2 cellular contexts compared by ENCODE assay signal in the genomic region with DNA sequence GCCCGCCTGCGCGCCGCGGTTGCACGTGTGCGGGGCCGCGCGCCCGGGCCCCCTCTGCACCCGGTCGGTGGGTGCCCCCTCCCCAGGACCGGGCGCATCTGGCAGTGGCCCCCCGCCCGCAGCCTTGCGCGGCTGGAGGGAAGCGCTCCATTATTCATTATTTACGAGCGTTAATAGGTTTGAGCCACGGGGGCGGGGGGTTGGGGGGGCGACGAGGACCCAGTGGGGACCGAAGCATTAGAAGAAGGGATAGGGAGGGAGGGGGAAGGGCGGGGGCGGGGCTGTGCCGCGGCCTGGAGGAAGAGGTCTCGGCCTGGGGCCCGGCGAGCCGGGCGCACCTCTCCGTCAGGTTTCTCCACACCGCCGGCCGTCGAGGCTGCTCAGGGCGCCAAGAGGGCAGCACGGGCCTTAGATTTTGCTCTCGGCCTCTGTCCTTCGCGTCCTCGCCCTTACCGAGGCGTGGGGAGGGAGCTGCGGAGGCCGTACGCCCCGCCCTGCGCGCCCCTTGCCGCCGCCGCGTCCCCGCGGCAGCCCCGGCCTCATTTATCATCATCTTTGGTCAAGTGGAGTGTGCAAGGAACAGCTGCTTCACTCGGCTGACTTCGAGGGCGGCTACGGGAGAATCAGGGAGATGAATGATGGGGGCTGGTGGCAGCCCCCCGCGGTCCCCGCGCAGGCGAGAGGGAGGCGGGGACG.
TF ChIP-seq lines count a peak whose summit lies in the region.

No MANE protein-coding gene starts in this region.

TF ChIP-seq in SK-N-SH, 30 proteins besides CTCF, POLR2A, EP300 and RAD21 (continued from another document):
- TF ChIP-seq, protein P1, sequence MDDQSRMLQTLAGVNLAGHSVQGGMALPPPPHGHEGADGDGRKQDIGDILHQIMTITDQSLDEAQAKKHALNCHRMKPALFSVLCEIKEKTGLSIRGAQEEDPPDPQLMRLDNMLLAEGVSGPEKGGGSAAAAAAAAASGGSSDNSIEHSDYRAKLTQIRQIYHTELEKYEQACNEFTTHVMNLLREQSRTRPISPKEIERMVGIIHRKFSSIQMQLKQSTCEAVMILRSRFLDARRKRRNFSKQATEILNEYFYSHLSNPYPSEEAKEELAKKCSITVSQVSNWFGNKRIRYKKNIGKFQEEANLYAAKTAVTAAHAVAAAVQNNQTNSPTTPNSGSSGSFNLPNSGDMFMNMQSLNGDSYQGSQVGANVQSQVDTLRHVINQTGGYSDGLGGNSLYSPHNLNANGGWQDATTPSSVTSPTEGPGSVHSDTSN (IDR thresholded peaks at IDR 0.05) = no peak

TF ChIP-seq in SK-N-SH treated with all-trans-retinoic acid at 6 μM for 48 hours, 23 proteins besides CTCF, POLR2A, EP300 and RAD21 (continued from another document):
- TF ChIP-seq, protein P2, sequence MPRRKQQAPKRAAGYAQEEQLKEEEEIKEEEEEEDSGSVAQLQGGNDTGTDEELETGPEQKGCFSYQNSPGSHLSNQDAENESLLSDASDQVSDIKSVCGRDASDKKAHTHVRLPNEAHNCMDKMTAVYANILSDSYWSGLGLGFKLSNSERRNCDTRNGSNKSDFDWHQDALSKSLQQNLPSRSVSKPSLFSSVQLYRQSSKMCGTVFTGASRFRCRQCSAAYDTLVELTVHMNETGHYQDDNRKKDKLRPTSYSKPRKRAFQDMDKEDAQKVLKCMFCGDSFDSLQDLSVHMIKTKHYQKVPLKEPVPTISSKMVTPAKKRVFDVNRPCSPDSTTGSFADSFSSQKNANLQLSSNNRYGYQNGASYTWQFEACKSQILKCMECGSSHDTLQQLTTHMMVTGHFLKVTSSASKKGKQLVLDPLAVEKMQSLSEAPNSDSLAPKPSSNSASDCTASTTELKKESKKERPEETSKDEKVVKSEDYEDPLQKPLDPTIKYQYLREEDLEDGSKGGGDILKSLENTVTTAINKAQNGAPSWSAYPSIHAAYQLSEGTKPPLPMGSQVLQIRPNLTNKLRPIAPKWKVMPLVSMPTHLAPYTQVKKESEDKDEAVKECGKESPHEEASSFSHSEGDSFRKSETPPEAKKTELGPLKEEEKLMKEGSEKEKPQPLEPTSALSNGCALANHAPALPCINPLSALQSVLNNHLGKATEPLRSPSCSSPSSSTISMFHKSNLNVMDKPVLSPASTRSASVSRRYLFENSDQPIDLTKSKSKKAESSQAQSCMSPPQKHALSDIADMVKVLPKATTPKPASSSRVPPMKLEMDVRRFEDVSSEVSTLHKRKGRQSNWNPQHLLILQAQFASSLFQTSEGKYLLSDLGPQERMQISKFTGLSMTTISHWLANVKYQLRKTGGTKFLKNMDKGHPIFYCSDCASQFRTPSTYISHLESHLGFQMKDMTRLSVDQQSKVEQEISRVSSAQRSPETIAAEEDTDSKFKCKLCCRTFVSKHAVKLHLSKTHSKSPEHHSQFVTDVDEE (CRISPR knock-in tag; IDR thresholded peaks at IDR 0.05) = no peak
- TF ChIP-seq GLIS3 (CRISPR knock-in tag; IDR thresholded peaks at IDR 0.05) = no peak
- no peak for TF ChIP-seq ZNF565 (CRISPR knock-in tag; conservative IDR thresholded peaks at IDR 0.05; ENCODE audit: low read depth)
- TF ChIP-seq BACH2 (CRISPR knock-in tag; IDR thresholded peaks at IDR 0.05; ENCODE audit: borderline replicate concordance) = no peak
- TF ChIP-seq, protein P3, sequence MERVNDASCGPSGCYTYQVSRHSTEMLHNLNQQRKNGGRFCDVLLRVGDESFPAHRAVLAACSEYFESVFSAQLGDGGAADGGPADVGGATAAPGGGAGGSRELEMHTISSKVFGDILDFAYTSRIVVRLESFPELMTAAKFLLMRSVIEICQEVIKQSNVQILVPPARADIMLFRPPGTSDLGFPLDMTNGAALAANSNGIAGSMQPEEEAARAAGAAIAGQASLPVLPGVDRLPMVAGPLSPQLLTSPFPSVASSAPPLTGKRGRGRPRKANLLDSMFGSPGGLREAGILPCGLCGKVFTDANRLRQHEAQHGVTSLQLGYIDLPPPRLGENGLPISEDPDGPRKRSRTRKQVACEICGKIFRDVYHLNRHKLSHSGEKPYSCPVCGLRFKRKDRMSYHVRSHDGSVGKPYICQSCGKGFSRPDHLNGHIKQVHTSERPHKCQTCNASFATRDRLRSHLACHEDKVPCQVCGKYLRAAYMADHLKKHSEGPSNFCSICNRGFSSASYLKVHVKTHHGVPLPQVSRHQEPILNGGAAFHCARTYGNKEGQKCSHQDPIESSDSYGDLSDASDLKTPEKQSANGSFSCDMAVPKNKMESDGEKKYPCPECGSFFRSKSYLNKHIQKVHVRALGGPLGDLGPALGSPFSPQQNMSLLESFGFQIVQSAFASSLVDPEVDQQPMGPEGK (CRISPR knock-in tag; IDR thresholded peaks at IDR 0.05; ENCODE audit: borderline replicate concordance) = no peak
- TF ChIP-seq ZFP3 (CRISPR knock-in tag; IDR thresholded peaks at IDR 0.05) = no peak
- no peak for TF ChIP-seq ZNF70 (CRISPR knock-in tag; IDR thresholded peaks at IDR 0.05)
- no peak for TF ChIP-seq ESRRG (CRISPR knock-in tag; IDR thresholded peaks at IDR 0.05)
- TF ChIP-seq ZC3H10 (CRISPR knock-in tag; IDR thresholded peaks at IDR 0.05) = no peak
